Comparison of ENCODE assay signal across 9 cellular contexts in genomic region chr16:50274771-50275415, GRCh38. TPM values are rescaled to one million over a fixed set of nuclear protein-coding genes. Genes with fewer than 3 reads are reported as not detected.
DNase-seq lines count a peak whose midpoint lies in the region; ATAC-seq and TF ChIP-seq lines count a peak whose summit lies in the region.
"Had no signal": no experiment of that assay in that cellular context is flagged by ENCODE, and none has a peak within 500 bp of the region (broad histone marks: within the 10 kb centered on the region; RNA-seq: fewer than 3 reads in every experiment).

No MANE protein-coding gene starts in this region.

- intact Hi-C loops in posterior vena cava (cut with DNase I), result no loop called here

- peak; percentile 9 for TF ChIP-seq CTCF in GM12865 (IDR thresholded peaks at IDR 0.05; ENCODE audit: insufficient read depth, low read depth, low read length, missing control alignments)

- peak overlapping the region; percentile 59 for H3K27ac ChIP-seq in caudate nucleus (ENCODE audit: low read depth, low read length)

- DNase-seq in GM12865 (ENCODE audit: low read depth), result no peak
- DNase-seq in caudate nucleus (lab: John Stamatoyannopoulos, UW), result no peak
- peak; percentile 66 for DNase-seq in posterior vena cava (ENCODE audit: low spot score)
- no peak for DNase-seq in nucleus accumbens (lab: John Stamatoyannopoulos, UW)
- DNase-seq in activated gamma-delta T cell treated with Interleukin-2 at 50 U/mL for 16 hours, result no peak
- DNase-seq in NAMALWA (ENCODE audit: low spot score), result no peak
- DNase-seq: stimulated activated CD4-positive, alpha-beta T cell treated with anti-CD3 and anti-CD28 coated beads, Interleukin-2, amount 100 ng/mL, for 48 hours had no signal

- ATAC-seq in HG03196 (IDR thresholded peaks at IDR 0.05; ENCODE audit: unreplicated experiment), result peak; percentile 13
- no peak for ATAC-seq in HG03432 (IDR thresholded peaks at IDR 0.05; ENCODE audit: unreplicated experiment)

- peak overlapping the region; percentile 97 for H3K4me3 ChIP-seq in GM12865 (ENCODE audit: low read depth, low read length)

RNA-seq across cellular contexts. Expression of gene ADCY7, which starts 8.5 kb away (rescaled TPM):
- total RNA-seq in posterior vena cava, result 10 to 100 TPM; 31.3 to 50.2 TPM
